ENCODE assay signal across 8 cellular contexts in the genomic region with DNA sequence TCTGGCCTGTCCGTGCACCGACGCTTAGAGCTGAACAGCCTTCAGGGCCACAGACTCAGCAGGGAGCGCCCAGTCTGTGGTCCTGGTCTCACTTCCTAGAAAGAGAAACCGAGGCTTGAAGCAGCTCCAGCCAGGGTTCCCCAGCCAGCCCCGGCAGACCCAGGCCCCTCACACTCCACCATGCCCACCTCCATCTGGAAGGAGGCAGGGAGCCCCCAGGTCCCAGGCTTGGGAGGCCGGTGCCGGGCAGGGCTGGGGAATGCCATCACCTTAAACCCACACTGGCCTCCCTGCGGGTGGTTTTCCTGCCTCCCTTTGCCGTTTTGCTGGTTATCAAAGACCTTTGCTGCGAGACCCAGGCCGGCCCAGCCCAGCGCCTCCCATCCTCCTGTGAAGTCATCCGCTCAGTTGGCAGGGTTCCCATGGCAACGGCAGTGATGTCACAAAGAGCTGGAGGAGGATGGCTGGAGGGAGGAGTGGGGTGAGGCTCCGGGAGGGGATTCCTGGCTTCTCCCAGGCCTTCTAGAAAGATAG. TPM values are rescaled to one million over a fixed set of nuclear protein-coding genes. Genes with fewer than 3 reads are reported as not detected.
DNase-seq lines count a peak whose midpoint lies in the region; ATAC-seq and TF ChIP-seq lines count a peak whose summit lies in the region.

No MANE protein-coding gene starts in this region.

- DNase-seq in Caki2 (ENCODE audit: low read depth): peak; percentile 66
- peak; percentile 68 for DNase-seq in NCI-H146 (lab: John Stamatoyannopoulos, UW)
- DNase-seq in chondrocyte (ENCODE audit: low spot score): peak; percentile 76
- DNase-seq in midbrain (lab: John Stamatoyannopoulos, UW): peak; percentile 2
- DNase-seq in SW 1271 (lab: John Stamatoyannopoulos, UW): no peak
- no peak for DNase-seq in GM10266 (ENCODE audit: extremely low spot score)

- peaks cover 30% of the 10 kb centered on the region for H3K27me3 Mint-ChIP-seq in chondrocyte (ENCODE audit: low read depth)

- ATAC-seq in GM18502 (IDR thresholded peaks at IDR 0.05; ENCODE audit: poor library complexity, unreplicated experiment): no peak
- ATAC-seq in HG02840 (IDR thresholded peaks at IDR 0.05; ENCODE audit: low FRiP score, unreplicated experiment): no peak

- H3K27ac Mint-ChIP-seq in chondrocyte (ENCODE audit: unreplicated experiment): no peak overlapping the region

- H3K36me3 Mint-ChIP-seq in chondrocyte (ENCODE audit: low read depth): no peaks in the 10 kb centered on the region

- TF ChIP-seq CTCF in chondrocyte (IDR thresholded peaks at IDR 0.05) (no peak), GM10266 (IDR thresholded peaks at IDR 0.05; ENCODE audit: control insufficient read depth, insufficient read depth, low read depth, missing control alignments) (no peak)

- no peaks in the 10 kb centered on the region for H3K9me3 Mint-ChIP-seq in chondrocyte (ENCODE audit: low read depth)

- no peak overlapping the region for H3K4me3 Mint-ChIP-seq in chondrocyte (ENCODE audit: unreplicated experiment)

- in situ Hi-C loops in Caki2 (cut with HindIII; ENCODE audit: low pct_unique_long_range_greater_than_20kb, low sequenced_read_pairs): no loop called here

- H3K4me1 Mint-ChIP-seq in chondrocyte (ENCODE audit: low read depth): no peaks in the 10 kb centered on the region

RNA-seq across cellular contexts. Expression of a gene that starts 24.0 kb away (rescaled TPM):
- total RNA-seq in Caki2 (2014; rRNA removed; shearing (Covaris generic); ENCODE audit: low replicate concordance): not detected in 2 replicates
- 0.65 to 0.72 TPM (median 0.68 TPM) in 3 replicates for total RNA-seq in chondrocyte

Comparison
In these comparisons a context has a peak if more than half of its experiments do, and no peak if none do; other contexts are left out.
1. DNase-seq: peak in Caki2 (single experiment), NCI-H146 (single experiment), chondrocyte (single experiment) and midbrain (single experiment); none in SW 1271 (0 of 2) and GM10266 (single experiment).